1 cellular context compared by ENCODE assay signal in the genomic region with DNA sequence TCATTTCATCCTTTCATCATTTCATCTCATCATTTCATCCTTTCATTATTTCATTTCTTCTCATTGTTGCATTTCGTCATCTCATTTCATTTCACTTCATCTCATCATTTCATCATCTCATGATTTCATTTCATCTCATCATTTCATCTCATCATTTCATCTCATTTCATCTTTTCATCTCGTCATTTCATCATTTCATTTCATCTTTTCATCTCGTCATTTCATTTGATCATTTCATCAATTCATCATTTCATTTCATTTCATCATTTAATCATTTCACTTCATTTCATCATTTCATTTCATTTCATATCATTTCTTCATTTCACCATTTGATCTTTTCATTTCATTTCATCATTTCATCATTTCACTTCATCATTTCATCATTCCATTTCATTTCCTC.
TF ChIP-seq lines count a peak whose summit lies in the region.
"Not testable (repeated sequence)": the region's sequence is repeated elsewhere in the genome, so short reads cannot be mapped to it uniquely, and the experiment has no call there.

No MANE protein-coding gene starts in this region.

TF ChIP-seq in HepG2, 621 proteins besides CTCF, POLR2A, EP300 and RAD21 (continued from another document):
- TF ChIP-seq, protein P1, sequence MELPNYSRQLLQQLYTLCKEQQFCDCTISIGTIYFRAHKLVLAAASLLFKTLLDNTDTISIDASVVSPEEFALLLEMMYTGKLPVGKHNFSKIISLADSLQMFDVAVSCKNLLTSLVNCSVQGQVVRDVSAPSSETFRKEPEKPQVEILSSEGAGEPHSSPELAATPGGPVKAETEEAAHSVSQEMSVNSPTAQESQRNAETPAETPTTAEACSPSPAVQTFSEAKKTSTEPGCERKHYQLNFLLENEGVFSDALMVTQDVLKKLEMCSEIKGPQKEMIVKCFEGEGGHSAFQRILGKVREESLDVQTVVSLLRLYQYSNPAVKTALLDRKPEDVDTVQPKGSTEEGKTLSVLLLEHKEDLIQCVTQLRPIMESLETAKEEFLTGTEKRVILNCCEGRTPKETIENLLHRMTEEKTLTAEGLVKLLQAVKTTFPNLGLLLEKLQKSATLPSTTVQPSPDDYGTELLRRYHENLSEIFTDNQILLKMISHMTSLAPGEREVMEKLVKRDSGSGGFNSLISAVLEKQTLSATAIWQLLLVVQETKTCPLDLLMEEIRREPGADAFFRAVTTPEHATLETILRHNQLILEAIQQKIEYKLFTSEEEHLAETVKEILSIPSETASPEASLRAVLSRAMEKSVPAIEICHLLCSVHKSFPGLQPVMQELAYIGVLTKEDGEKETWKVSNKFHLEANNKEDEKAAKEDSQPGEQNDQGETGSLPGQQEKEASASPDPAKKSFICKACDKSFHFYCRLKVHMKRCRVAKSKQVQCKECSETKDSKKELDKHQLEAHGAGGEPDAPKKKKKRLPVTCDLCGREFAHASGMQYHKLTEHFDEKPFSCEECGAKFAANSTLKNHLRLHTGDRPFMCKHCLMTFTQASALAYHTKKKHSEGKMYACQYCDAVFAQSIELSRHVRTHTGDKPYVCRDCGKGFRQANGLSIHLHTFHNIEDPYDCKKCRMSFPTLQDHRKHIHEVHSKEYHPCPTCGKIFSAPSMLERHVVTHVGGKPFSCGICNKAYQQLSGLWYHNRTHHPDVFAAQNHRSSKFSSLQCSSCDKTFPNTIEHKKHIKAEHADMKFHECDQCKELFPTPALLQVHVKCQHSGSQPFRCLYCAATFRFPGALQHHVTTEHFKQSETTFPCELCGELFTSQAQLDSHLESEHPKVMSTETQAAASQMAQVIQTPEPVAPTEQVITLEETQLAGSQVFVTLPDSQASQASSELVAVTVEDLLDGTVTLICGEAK (IDR thresholded peaks at IDR 0.05): peak; percentile 14; the same call in 1 of the 2 replicates
- TF ChIP-seq, protein P1 (CRISPR knock-in tag; IDR thresholded peaks at IDR 0.05): not testable (repeated sequence)
- TF ChIP-seq FOXK2 (IDR thresholded peaks at IDR 0.05) (peak; percentile 20; the same call in 1 of the 2 replicates), RAD51 (IDR thresholded peaks at IDR 0.05; ENCODE audit: borderline replicate concordance) (0 out of 2 replicates have a peak, but pooled peaks have one; percentile 12)
TF ChIP-seq in HepG2: peak in this region for 9; not testable (repeated sequence) for 612.
